ENCODE assay signal across 25 cellular contexts in the genomic region with DNA sequence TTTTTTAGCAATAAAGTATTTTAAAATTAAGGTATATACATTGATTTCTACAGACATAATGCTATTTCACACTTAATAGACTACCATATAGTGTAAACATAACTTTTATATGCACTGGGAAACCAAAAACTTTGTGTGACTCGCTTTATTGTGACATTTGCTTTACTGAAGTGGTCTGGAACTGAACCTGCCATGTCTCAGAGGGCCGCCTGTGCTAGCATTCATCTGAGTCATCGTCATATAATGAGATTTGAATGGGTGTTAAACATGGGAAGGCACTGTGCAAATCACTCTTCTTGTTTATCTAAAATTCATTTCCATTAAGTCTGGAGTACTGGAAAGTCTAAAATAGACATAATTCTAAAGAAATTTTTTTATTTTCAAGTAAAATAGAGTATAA. TPM values are rescaled to one million over a fixed set of nuclear protein-coding genes. Genes with fewer than 3 reads are reported as not detected.
DNase-seq lines count a peak whose midpoint lies in the region; ATAC-seq and TF ChIP-seq lines count a peak whose summit lies in the region.
"Had no signal": no experiment of that assay in that cellular context is flagged by ENCODE, and none has a peak within 500 bp of the region (broad histone marks: within the 10 kb centered on the region; RNA-seq: fewer than 3 reads in every experiment).

No MANE protein-coding gene starts in this region.

- H3K4me1 Mint-ChIP-seq in activated CD8-positive, alpha-beta T cell treated with anti-CD3 and anti-CD28 coated beads for 36 hours (ENCODE audit: low read depth): peaks cover 10% of the 10 kb centered on the region
- peaks cover 27% of the 10 kb centered on the region for H3K4me1 Mint-ChIP-seq in activated CD8-positive, alpha-beta T cell treated with anti-CD3 and anti-CD28 coated beads, Interleukin-2, amount 10 ng/mL, durations not matched to agents 7 days and 5 days (ENCODE audit: low read depth)

- TF ChIP-seq CTCF in activated CD8-positive, alpha-beta T cell treated with anti-CD3 and anti-CD28 coated beads for 36 hours (IDR thresholded peaks at IDR 0.05): no peak
- no peak for TF ChIP-seq CTCF in HEK293 (tag by site-specific recombination; IDR thresholded peaks at IDR 0.05)
- TF ChIP-seq CTCF in epithelial cell of esophagus (IDR thresholded peaks at IDR 0.05; ENCODE audit: insufficient read depth, low read depth, low read length, missing control alignments): no peak

- no peaks in the 10 kb centered on the region for H3K9me3 ChIP-seq in HEK293 (ENCODE audit: control insufficient read depth, insufficient read depth, low read depth, low read length)
- H3K9me3 ChIP-seq: Caco-2, gastroesophageal sphincter, left ventricle myocardium inferior, SK-N-SH had no signal

- CTCF ChIA-PET in activated CD8-positive, alpha-beta T cell treated with anti-CD3 and anti-CD28 coated beads for 36 hours (lab: Charles Lee): no interaction called here
- CTCF ChIA-PET in activated CD8-positive, alpha-beta T cell treated with anti-CD3 and anti-CD28 coated beads, Interleukin-2, amount 10 ng/mL, durations not matched to agents 7 days and 5 days (lab: Charles Lee): interaction anchor here (2.2 kb wide), 1 partner anchor 12 kb away, joined by 7 read pairs; no protein-coding TSS in a partner anchor
- CTCF ChIA-PET in HEK293 (lab: Yijun Ruan, JAX): no interaction called here

- no peaks in the 10 kb centered on the region for H3K27me3 Mint-ChIP-seq in activated CD8-positive, alpha-beta T cell treated with anti-CD3 and anti-CD28 coated beads for 36 hours
- H3K27me3 Mint-ChIP-seq in activated CD8-positive, alpha-beta T cell treated with anti-CD3 and anti-CD28 coated beads, Interleukin-2, amount 10 ng/mL, durations not matched to agents 7 days and 5 days (ENCODE audit: low read depth): no peaks in the 10 kb centered on the region
- H3K27me3 Mint-ChIP-seq: activated naive CD8-positive, alpha-beta T cell; naive thymus-derived CD8-positive, alpha-beta T cell; type B pancreatic cell had no signal

- no peak for ATAC-seq in activated CD8-positive, alpha-beta T cell treated with anti-CD3 and anti-CD28 coated beads for 36 hours
- ATAC-seq in activated CD8-positive, alpha-beta T cell treated with anti-CD3 and anti-CD28 coated beads, Interleukin-2, amount 10 ng/mL, durations not matched to agents 7 days and 5 days: no peak
- ATAC-seq in GM19395 (IDR thresholded peaks at IDR 0.05; ENCODE audit: unreplicated experiment): no peak
- ATAC-seq: gastroesophageal sphincter; naive thymus-derived CD8-positive, alpha-beta T cell had no signal

- intact Hi-C loops in activated CD8-positive, alpha-beta T cell treated with anti-CD3 and anti-CD28 coated beads for 36 hours (cut with micrococcal nuclease): no loop called here

- H3K36me3 Mint-ChIP-seq in activated CD8-positive, alpha-beta T cell treated with anti-CD3 and anti-CD28 coated beads for 36 hours (ENCODE audit: low read depth): peaks cover 33% of the 10 kb centered on the region
- peaks cover 52% of the 10 kb centered on the region for H3K36me3 Mint-ChIP-seq in activated CD8-positive, alpha-beta T cell treated with anti-CD3 and anti-CD28 coated beads, Interleukin-2, amount 10 ng/mL, durations not matched to agents 7 days and 5 days (ENCODE audit: low read depth)

- H3K4me3 Mint-ChIP-seq in activated CD8-positive, alpha-beta T cell treated with anti-CD3 and anti-CD28 coated beads for 36 hours: no peak overlapping the region
- H3K4me3 Mint-ChIP-seq in activated CD8-positive, alpha-beta T cell treated with anti-CD3 and anti-CD28 coated beads, Interleukin-2, amount 10 ng/mL, durations not matched to agents 7 days and 5 days: no peak overlapping the region
- H3K4me3 Mint-ChIP-seq: activated naive CD8-positive, alpha-beta T cell; naive thymus-derived CD8-positive, alpha-beta T cell; type B pancreatic cell had no signal

- no peaks in the 10 kb centered on the region for H3K9me3 Mint-ChIP-seq in activated CD8-positive, alpha-beta T cell treated with anti-CD3 and anti-CD28 coated beads for 36 hours
- H3K9me3 Mint-ChIP-seq in activated CD8-positive, alpha-beta T cell treated with anti-CD3 and anti-CD28 coated beads, Interleukin-2, amount 10 ng/mL, durations not matched to agents 7 days and 5 days (ENCODE audit: insufficient read depth): no peaks in the 10 kb centered on the region
- H3K9me3 Mint-ChIP-seq: naive thymus-derived CD8-positive, alpha-beta T cell; type B pancreatic cell had no signal

- POLR2A ChIA-PET in activated CD8-positive, alpha-beta T cell treated with anti-CD3 and anti-CD28 coated beads for 36 hours (lab: Charles Lee): no interaction called here
- POLR2A ChIA-PET in activated CD8-positive, alpha-beta T cell treated with anti-CD3 and anti-CD28 coated beads, Interleukin-2, amount 10 ng/mL, durations not matched to agents 7 days and 5 days (lab: Charles Lee): no interaction called here
- POLR2A ChIA-PET in HEK293 (lab: Yijun Ruan, JAX): no interaction called here

- H3K4me1 ChIP-seq in HEK293 (ENCODE audit: control insufficient read depth, insufficient read depth, low read length): 0 out of 2 replicates have a peak, but pooled peaks cover 5% of the 10 kb centered on the region
- H3K4me1 ChIP-seq: BLaER1 treated with 17β-estradiol and CSF1 and Interleukin-3, amounts not matched to agents 10 nM and 100 nM; left ventricle myocardium inferior had no signal

- no peak overlapping the region for H3K4me3 ChIP-seq in HEK293 (ENCODE audit: low read depth, low read length)
- H3K4me3 ChIP-seq in epithelial cell of esophagus (ENCODE audit: low read length): no peak overlapping the region
- H3K4me3 ChIP-seq: BLaER1 treated with 17β-estradiol and CSF1 and Interleukin-3, amounts not matched to agents 10 nM and 100 nM; gastroesophageal sphincter; left ventricle myocardium inferior had no signal

- no peak overlapping the region for H3K27ac Mint-ChIP-seq in activated CD8-positive, alpha-beta T cell treated with anti-CD3 and anti-CD28 coated beads for 36 hours
- H3K27ac Mint-ChIP-seq in activated CD8-positive, alpha-beta T cell treated with anti-CD3 and anti-CD28 coated beads, Interleukin-2, amount 10 ng/mL, durations not matched to agents 7 days and 5 days: no peak overlapping the region
- H3K27ac Mint-ChIP-seq: activated naive CD8-positive, alpha-beta T cell; type B pancreatic cell had no signal

- DNase-seq in activated CD8-positive, alpha-beta T cell treated with anti-CD3 and anti-CD28 coated beads for 36 hours: peak; percentile 12
- DNase-seq in activated CD8-positive, alpha-beta T cell treated with anti-CD3 and anti-CD28 coated beads, Interleukin-2, amount 10 ng/mL, durations not matched to agents 7 days and 5 days: no peak
- DNase-seq in epithelial cell of esophagus (ENCODE audit: low read depth) (peak; percentile 30), renal cortical epithelial cell (ENCODE audit: low read depth) (peak; percentile 43), 8988T (no peak), NCI-H524 treated with DMSO at 0.1 percent for 48 hours (lab: John Stamatoyannopoulos, UW) (no peak)
- DNase-seq: activated CD4-positive, alpha-beta T cell treated with anti-CD3 and anti-CD28 coated beads, Interleukin-2, amount 50 U/mL, for 1 hour; activated CD8-positive, alpha-beta memory T cell treated with anti-CD3 and anti-CD28 coated beads, Interleukin-2, amount 50 U/mL, for 4 hours; Caco-2; hypothalamus; left ventricle myocardium inferior; naive thymus-derived CD8-positive, alpha-beta T cell; NCI-H1105; NCI-H1930; NCI-H774; SK-N-SH; small intestine had no signal

- H3K27ac ChIP-seq in HEK293 (ENCODE audit: extremely low read depth, low read depth, low read length): no peak overlapping the region
- H3K27ac ChIP-seq: BLaER1 treated with 17β-estradiol and CSF1 and Interleukin-3, amounts not matched to agents 10 nM and 100 nM; gastroesophageal sphincter; left ventricle myocardium inferior; VCaP had no signal

- peaks cover 31 to 73% of the 10 kb centered on the region in 2 experiments for H3K36me3 ChIP-seq in HEK293 (ENCODE audit: control insufficient read depth in 2 of 2, insufficient read depth in 1 of 2, low read length in 2 of 2)

TF ChIP-seq in HEK293, 187 proteins besides CTCF, POLR2A, EP300 and RAD21 (continues in another document):
- TF ChIP-seq, protein P1, sequence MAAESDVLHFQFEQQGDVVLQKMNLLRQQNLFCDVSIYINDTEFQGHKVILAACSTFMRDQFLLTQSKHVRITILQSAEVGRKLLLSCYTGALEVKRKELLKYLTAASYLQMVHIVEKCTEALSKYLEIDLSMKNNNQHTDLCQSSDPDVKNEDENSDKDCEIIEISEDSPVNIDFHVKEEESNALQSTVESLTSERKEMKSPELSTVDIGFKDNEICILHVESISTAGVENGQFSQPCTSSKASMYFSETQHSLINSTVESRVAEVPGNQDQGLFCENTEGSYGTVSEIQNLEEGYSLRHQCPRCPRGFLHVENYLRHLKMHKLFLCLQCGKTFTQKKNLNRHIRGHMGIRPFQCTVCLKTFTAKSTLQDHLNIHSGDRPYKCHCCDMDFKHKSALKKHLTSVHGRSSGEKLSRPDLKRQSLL (tag by site-specific recombination; IDR thresholded peaks at IDR 0.05): no peak
- no peak for TF ChIP-seq ZNF248 (tag by site-specific recombination; IDR thresholded peaks at IDR 0.05)
- TF ChIP-seq, protein P2, sequence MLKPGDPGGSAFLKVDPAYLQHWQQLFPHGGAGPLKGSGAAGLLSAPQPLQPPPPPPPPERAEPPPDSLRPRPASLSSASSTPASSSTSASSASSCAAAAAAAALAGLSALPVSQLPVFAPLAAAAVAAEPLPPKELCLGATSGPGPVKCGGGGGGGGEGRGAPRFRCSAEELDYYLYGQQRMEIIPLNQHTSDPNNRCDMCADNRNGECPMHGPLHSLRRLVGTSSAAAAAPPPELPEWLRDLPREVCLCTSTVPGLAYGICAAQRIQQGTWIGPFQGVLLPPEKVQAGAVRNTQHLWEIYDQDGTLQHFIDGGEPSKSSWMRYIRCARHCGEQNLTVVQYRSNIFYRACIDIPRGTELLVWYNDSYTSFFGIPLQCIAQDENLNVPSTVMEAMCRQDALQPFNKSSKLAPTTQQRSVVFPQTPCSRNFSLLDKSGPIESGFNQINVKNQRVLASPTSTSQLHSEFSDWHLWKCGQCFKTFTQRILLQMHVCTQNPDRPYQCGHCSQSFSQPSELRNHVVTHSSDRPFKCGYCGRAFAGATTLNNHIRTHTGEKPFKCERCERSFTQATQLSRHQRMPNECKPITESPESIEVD (tag by site-specific recombination; IDR thresholded peaks at IDR 0.05): peak; percentile 27; the same call in 1 of the 2 replicates

RNA-seq across cellular contexts. Expression of a gene that starts 12.9 kb away (rescaled TPM):
- 10 to 100 TPM; 27.0 to 28.1 TPM for total RNA-seq in activated CD8-positive, alpha-beta T cell treated with anti-CD3 and anti-CD28 coated beads for 36 hours
- 10 to 100 TPM; 28.2 to 29.8 TPM for total RNA-seq in activated CD8-positive, alpha-beta T cell treated with anti-CD3 and anti-CD28 coated beads, Interleukin-2, amount 10 ng/mL, durations not matched to agents 7 days and 5 days
- total RNA-seq in renal cortical epithelial cell: 86.1 and 88.3 TPM in 2 replicates

RNA-seq across cellular contexts. Expression of a gene that starts 26.8 kb away (rescaled TPM):
- total RNA-seq in activated CD8-positive, alpha-beta T cell treated with anti-CD3 and anti-CD28 coated beads for 36 hours: under 1 TPM; 0.13 to 0.16 TPM
- not detected for total RNA-seq in activated CD8-positive, alpha-beta T cell treated with anti-CD3 and anti-CD28 coated beads, Interleukin-2, amount 10 ng/mL, durations not matched to agents 7 days and 5 days
- 48.8 and 97.2 TPM in 2 replicates for total RNA-seq in renal cortical epithelial cell
- total RNA-seq: naive thymus-derived CD8-positive, alpha-beta T cell; T-helper 2 cell treated with Interferon-gamma antibody and Interleukin-4, amounts not matched to agents 100 ng/mL and 5 ng/mL, for 36 hours had no signal

Comparison
In these comparisons a context has a peak if more than half of its experiments do, and no peak if none do; other contexts are left out.
1. DNase-seq: peak in activated CD8-positive, alpha-beta T cell treated with anti-CD3 and anti-CD28 coated beads for 36 hours (single experiment), epithelial cell of esophagus (single experiment) and renal cortical epithelial cell (single experiment); none in activated CD8-positive, alpha-beta T cell treated with anti-CD3 and anti-CD28 coated beads, Interleukin-2, amount 10 ng/mL, durations not matched to agents 7 days and 5 days (single experiment), 8988T (single experiment) and NCI-H524 treated with DMSO at 0.1 percent for 48 hours (single experiment).
2. RNA of a gene that starts 26.8 kb away (total RNA-seq): 48.8 to 97.2 TPM in renal cortical epithelial cell; 0.13 to 0.16 TPM in activated CD8-positive, alpha-beta T cell treated with anti-CD3 and anti-CD28 coated beads for 36 hours and not detected in activated CD8-positive, alpha-beta T cell treated with anti-CD3 and anti-CD28 coated beads, Interleukin-2, amount 10 ng/mL, durations not matched to agents 7 days and 5 days; every median in the first group is over 10 times any median in the second.